Comparison of ENCODE assay signal across 7 cellular contexts in genomic region chr2:95325026-95325425, GRCh38. TPM values are rescaled to one million over a fixed set of nuclear protein-coding genes. Genes with fewer than 3 reads are reported as not detected.
"Had no signal": no experiment of that assay in that cellular context is flagged by ENCODE, and none has a peak within 500 bp of the region (broad histone marks: within the 10 kb centered on the region; RNA-seq: fewer than 3 reads in every experiment).

No MANE protein-coding gene starts in this region.

- H3K27me3 Mint-ChIP-seq: IgD-negative memory B cell had no signal

- H3K4me3 Mint-ChIP-seq: HFFc6, IgD-negative memory B cell had no signal

- H3K36me3 Mint-ChIP-seq: IgD-negative memory B cell had no signal

- ATAC-seq: HCT116 had no signal

- H3K27ac Mint-ChIP-seq: HFFc6, IgD-negative memory B cell had no signal

- H3K9ac ChIP-seq: GM23248 had no signal

- H2AFZ ChIP-seq: GM23248 had no signal

- DNase-seq: GM23248, GOT3, H7, HFFc6 had no signal

- H3K4me1 ChIP-seq: HAP-1 had no signal

- H3K4me1 Mint-ChIP-seq: IgD-negative memory B cell had no signal

- H3K9me3 ChIP-seq: HAP-1 had no signal

- H3K36me3 ChIP-seq: HAP-1 had no signal

- H3K4me3 ChIP-seq: GM23248, HAP-1 had no signal

- H3K9me3 Mint-ChIP-seq: HFFc6 had no signal

- H3K27ac ChIP-seq: GM23248 had no signal

RNA-seq across cellular contexts. Expression of gene KCNIP3, which starts 27.9 kb away (rescaled TPM):
- polyA plus RNA-seq: IgD-negative memory B cell had no signal

RNA-seq across cellular contexts. Expression of gene PROM2, which starts 50.8 kb away (rescaled TPM):
- polyA plus RNA-seq: IgD-negative memory B cell had no signal
